ENCODE assay signal across 9 cellular contexts in the genomic region with DNA sequence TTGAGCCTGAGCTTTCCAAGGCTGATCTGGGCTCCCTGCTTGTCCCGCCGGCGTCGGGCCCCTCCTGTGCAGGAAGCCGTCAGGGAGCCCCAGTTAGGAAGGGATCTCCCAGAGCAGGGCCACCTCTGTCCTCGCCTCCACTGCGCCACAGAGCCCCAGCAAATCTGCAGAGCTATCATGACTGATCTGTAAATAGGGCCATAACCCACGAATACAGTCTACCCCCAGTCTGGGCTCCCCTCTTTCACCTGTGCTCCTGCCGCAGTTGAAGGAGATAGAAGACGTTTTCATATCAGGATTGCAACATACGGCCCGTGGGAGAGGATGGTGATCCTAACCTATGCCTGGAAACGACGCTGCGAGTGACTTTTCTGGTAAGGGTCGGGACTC.
DNase-seq lines count a peak whose midpoint lies in the region; ATAC-seq lines count a peak whose summit lies in the region.
"Had no signal": no experiment of that assay in that cellular context is flagged by ENCODE, and none has a peak within 500 bp of the region (broad histone marks: within the 10 kb centered on the region; RNA-seq: fewer than 3 reads in every experiment).

No MANE protein-coding gene starts in this region.

- no peaks in the 10 kb centered on the region for H3K27me3 Mint-ChIP-seq in activated CD8-positive, alpha-beta memory T cell treated with anti-CD3 and anti-CD28 coated beads, Interleukin-2, amount 10 ng/mL, durations not matched to agents 7 days and 5 days
- no peaks in the 10 kb centered on the region for H3K27me3 Mint-ChIP-seq in activated CD8-positive, alpha-beta T cell treated with anti-CD3 and anti-CD28 coated beads, Interleukin-2, amount 10 ng/mL, durations not matched to agents 7 days and 5 days (ENCODE audit: low read depth)

- no peak for ATAC-seq in activated CD8-positive, alpha-beta memory T cell treated with anti-CD3 and anti-CD28 coated beads, Interleukin-2, amount 10 ng/mL, durations not matched to agents 7 days and 5 days
- no peak for ATAC-seq in activated CD8-positive, alpha-beta T cell treated with anti-CD3 and anti-CD28 coated beads, Interleukin-2, amount 10 ng/mL, durations not matched to agents 7 days and 5 days
- ATAC-seq in HG02642 (IDR thresholded peaks at IDR 0.05; ENCODE audit: poor library complexity, unreplicated experiment) (no peak), GM18867 (IDR thresholded peaks at IDR 0.05; ENCODE audit: unreplicated experiment) (no peak)

- peak overlapping the region; percentile 100 for H3K27ac Mint-ChIP-seq in activated CD8-positive, alpha-beta memory T cell treated with anti-CD3 and anti-CD28 coated beads, Interleukin-2, amount 10 ng/mL, durations not matched to agents 7 days and 5 days
- H3K27ac Mint-ChIP-seq in activated CD8-positive, alpha-beta T cell treated with anti-CD3 and anti-CD28 coated beads, Interleukin-2, amount 10 ng/mL, durations not matched to agents 7 days and 5 days: peak overlapping the region; percentile 99

- H3K27me3 ChIP-seq in layer of hippocampus (ENCODE audit: control insufficient read depth, insufficient read depth, low read length): no peaks in the 10 kb centered on the region
- H3K27me3 ChIP-seq: pancreas had no signal

- no peaks in the 10 kb centered on the region for H3K9me3 Mint-ChIP-seq in activated CD8-positive, alpha-beta memory T cell treated with anti-CD3 and anti-CD28 coated beads, Interleukin-2, amount 10 ng/mL, durations not matched to agents 7 days and 5 days (ENCODE audit: low read depth)
- no peaks in the 10 kb centered on the region for H3K9me3 Mint-ChIP-seq in activated CD8-positive, alpha-beta T cell treated with anti-CD3 and anti-CD28 coated beads, Interleukin-2, amount 10 ng/mL, durations not matched to agents 7 days and 5 days (ENCODE audit: insufficient read depth)

- CTCF ChIA-PET in activated CD8-positive, alpha-beta memory T cell treated with anti-CD3 and anti-CD28 coated beads, Interleukin-2, amount 10 ng/mL, durations not matched to agents 7 days and 5 days (lab: Charles Lee): interaction anchor here (1.7 kb wide), 1 partner anchor 75 kb away, joined by 6 read pairs; no protein-coding TSS in a partner anchor
- CTCF ChIA-PET in activated CD8-positive, alpha-beta T cell treated with anti-CD3 and anti-CD28 coated beads, Interleukin-2, amount 10 ng/mL, durations not matched to agents 7 days and 5 days (lab: Charles Lee): no interaction called here

- H3K36me3 Mint-ChIP-seq in activated CD8-positive, alpha-beta memory T cell treated with anti-CD3 and anti-CD28 coated beads, Interleukin-2, amount 10 ng/mL, durations not matched to agents 7 days and 5 days: peaks cover 14% of the 10 kb centered on the region
- peaks cover 8% of the 10 kb centered on the region for H3K36me3 Mint-ChIP-seq in activated CD8-positive, alpha-beta T cell treated with anti-CD3 and anti-CD28 coated beads, Interleukin-2, amount 10 ng/mL, durations not matched to agents 7 days and 5 days (ENCODE audit: low read depth)

- H3K4me3 Mint-ChIP-seq in activated CD8-positive, alpha-beta memory T cell treated with anti-CD3 and anti-CD28 coated beads, Interleukin-2, amount 10 ng/mL, durations not matched to agents 7 days and 5 days: peak overlapping the region; percentile 75
- peak overlapping the region; percentile 78 for H3K4me3 Mint-ChIP-seq in activated CD8-positive, alpha-beta T cell treated with anti-CD3 and anti-CD28 coated beads, Interleukin-2, amount 10 ng/mL, durations not matched to agents 7 days and 5 days

- peak overlapping the region; percentile 14 for H3K27ac ChIP-seq in layer of hippocampus (ENCODE audit: low read depth, low read length)
- peak overlapping the region; percentile 61 for H3K27ac ChIP-seq in temporal lobe (ENCODE audit: low read depth, low read length)

- peaks cover 32% of the 10 kb centered on the region for H3K4me1 Mint-ChIP-seq in activated CD8-positive, alpha-beta memory T cell treated with anti-CD3 and anti-CD28 coated beads, Interleukin-2, amount 10 ng/mL, durations not matched to agents 7 days and 5 days
- H3K4me1 Mint-ChIP-seq in activated CD8-positive, alpha-beta T cell treated with anti-CD3 and anti-CD28 coated beads, Interleukin-2, amount 10 ng/mL, durations not matched to agents 7 days and 5 days (ENCODE audit: low read depth): peaks cover 25% of the 10 kb centered on the region

- POLR2A ChIA-PET in activated CD8-positive, alpha-beta T cell treated with anti-CD3 and anti-CD28 coated beads, Interleukin-2, amount 10 ng/mL, durations not matched to agents 7 days and 5 days (lab: Charles Lee): interaction anchor here (1.1 to 2.6 kb wide), 4 partner anchors 73 to 439 kb away, joined by 3 to 24 read pairs (median 5); a partner anchor contains a TSS

- DNase-seq in activated CD8-positive, alpha-beta memory T cell treated with anti-CD3 and anti-CD28 coated beads, Interleukin-2, amount 10 ng/mL, durations not matched to agents 7 days and 5 days: no peak
- DNase-seq in activated CD8-positive, alpha-beta memory T cell treated with anti-CD3 and anti-CD28 coated beads, Interleukin-2, amount 50 U/mL, for 48 hours: no peak
- DNase-seq in activated CD8-positive, alpha-beta T cell treated with anti-CD3 and anti-CD28 coated beads, Interleukin-2, amount 10 ng/mL, durations not matched to agents 7 days and 5 days: no peak
- DNase-seq in NCI-H2227 (lab: John Stamatoyannopoulos, UW; ENCODE audit: unreplicated experiment): no peak
